ENCODE assay signal across 1 cellular context in genomic region chr12:86697916-86698315, GRCh38.
TF ChIP-seq lines count a peak whose summit lies in the region.

No MANE protein-coding gene starts in this region.

TF ChIP-seq in WTC11, 78 proteins besides CTCF, POLR2A, EP300 and RAD21 (continued from another document):
- TF ChIP-seq ARID4B (CRISPR knock-in tag; IDR thresholded peaks at IDR 0.05; ENCODE audit: borderline replicate concordance) = no peak
- no peak for TF ChIP-seq FOXP4 (CRISPR knock-in tag; IDR thresholded peaks at IDR 0.05)
- no peak for TF ChIP-seq AFF4 (CRISPR knock-in tag; IDR thresholded peaks at IDR 0.05; ENCODE audit: borderline replicate concordance)
- TF ChIP-seq ZBTB21 (CRISPR knock-in tag; IDR thresholded peaks at IDR 0.05; ENCODE audit: borderline replicate concordance) = no peak
- TF ChIP-seq PRRX2 (CRISPR knock-in tag; IDR thresholded peaks at IDR 0.05) = no peak
